ENCODE assay signal across 26 cellular contexts in the genomic region with DNA sequence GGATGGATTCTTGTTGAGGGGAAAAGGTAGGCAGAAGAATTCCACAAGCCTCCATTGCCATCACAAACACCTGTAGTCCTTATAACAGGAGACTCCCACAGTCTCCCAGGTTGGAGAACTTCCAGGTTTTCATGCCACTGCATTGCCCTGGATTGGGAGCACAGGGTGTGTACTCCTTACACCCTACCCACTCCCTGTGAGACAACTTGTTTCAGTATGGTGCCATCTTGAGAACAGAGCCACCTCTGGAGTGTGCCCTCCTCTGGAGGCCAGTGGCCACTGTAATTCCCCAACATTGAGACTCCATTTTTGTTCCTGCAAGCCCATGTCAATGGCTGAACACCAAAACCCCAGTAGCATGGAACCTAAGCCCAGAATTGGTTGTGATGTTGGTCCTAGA.
DNase-seq lines count a peak whose midpoint lies in the region; FAIRE-seq and TF ChIP-seq lines count a peak whose summit lies in the region.
"Had no signal": no experiment of that assay in that cellular context is flagged by ENCODE, and none has a peak within 500 bp of the region (broad histone marks: within the 10 kb centered on the region; RNA-seq: fewer than 3 reads in every experiment).

No MANE protein-coding gene starts in this region.

- H4K20me1 ChIP-seq in mammary epithelial cell (ENCODE audit: insufficient read depth, low read length): no peaks in the 10 kb centered on the region
- H4K20me1 ChIP-seq in H1 (replicated peaks in 1 of 2; ENCODE audit: control insufficient read depth in 1 of 2, insufficient read depth in 2 of 2, low read length in 2 of 2): no peaks in the 10 kb centered on the region
- H4K20me1 ChIP-seq: BLaER1 had no signal

- H3K9ac ChIP-seq in mammary epithelial cell (ENCODE audit: insufficient read depth, low read length): no peak overlapping the region
- no peak overlapping the region for H3K9ac ChIP-seq in H1 (replicated peaks in 1 of 4; ENCODE audit: extremely low read depth in 1 of 4, low read depth in 3 of 4, low read length in 3 of 4)
- no peak overlapping the region for H3K9ac ChIP-seq in trophoblast cell (ENCODE audit: low read length)
- H3K9ac ChIP-seq: BLaER1 had no signal

- H3K18ac ChIP-seq in H1 (ENCODE audit: extremely low read depth, low read length) (no peak overlapping the region), trophoblast cell (ENCODE audit: low read length) (no peak overlapping the region)

- H2AK5ac ChIP-seq in H1 (ENCODE audit: low read depth, low read length) (no peak overlapping the region), trophoblast cell (ENCODE audit: low read length) (no peak overlapping the region)

- H4K5ac ChIP-seq in H1 (ENCODE audit: insufficient read length, low read depth, low read length): no peak overlapping the region

- H3K23me2 ChIP-seq in H1 (ENCODE audit: low read depth, low read length): no peaks in the 10 kb centered on the region

- DNase-seq in mammary epithelial cell (no peak), breast epithelium (ENCODE audit: low spot score in 2 of 2) (no peak), H1 (ENCODE audit: low read depth in 1 of 2, low spot score in 2 of 2) (no peak), trophoblast cell (no peak), GM19240 (ENCODE audit: insufficient read length, low spot score) (no peak), amygdala (lab: John Stamatoyannopoulos, UW) (no peak)
- DNase-seq: 8988T; ACHN; BE2C; C1 segment of cervical spinal cord; CD4-positive, alpha-beta memory T cell; CD4-positive, CD25-positive, alpha-beta regulatory T cell; CD8-positive, alpha-beta memory T cell; COR-L47; DMS 273 treated with DMSO at 0.1 percent for 48 hours; DMS153; DMS53; DMS79; DND-41; EL; GDM1 had no signal

- H3K4me3 ChIP-seq in mammary epithelial cell (replicated peaks in 1 of 3; ENCODE audit: insufficient read depth in 1 of 3, low read depth in 2 of 3, low read length in 3 of 3) (no peak overlapping the region), breast epithelium (no peak overlapping the region), H1 (ENCODE audit: extremely low read depth in 1 of 4, insufficient read depth in 2 of 4, low read depth in 3 of 4, low read length in 4 of 4) (no peak overlapping the region), trophoblast cell (ENCODE audit: low read depth, low read length) (no peak overlapping the region)
- H3K4me3 ChIP-seq: BLaER1, GM12878 had no signal

- H2BK5ac ChIP-seq in H1 (ENCODE audit: low read depth, low read length): no peak overlapping the region
- no peak overlapping the region for H2BK5ac ChIP-seq in trophoblast cell (ENCODE audit: low read depth, low read length, poor library complexity)

- H3K4me2 ChIP-seq in mammary epithelial cell (ENCODE audit: insufficient read depth, low read depth, low read length) (no peak overlapping the region), H1 (ENCODE audit: insufficient read depth in 1 of 2, low read depth in 2 of 2, low read length in 2 of 2) (no peak overlapping the region), trophoblast cell (ENCODE audit: low read length) (no peak overlapping the region)
- H3K4me2 ChIP-seq: BLaER1 had no signal

- H3K56ac ChIP-seq in H1 (replicated peaks; ENCODE audit: insufficient read length, low read depth, low read length): no peak overlapping the region

- H2BK20ac ChIP-seq in H1 (ENCODE audit: low read length): 0 out of 2 replicates have a peak overlapping the region, but pooled peaks have one; percentile 61

- in situ Hi-C loops in mammary epithelial cell (cut with MboI; ENCODE audit: low sequenced_read_pairs in 2 of 2): no loop called here

- H2AFZ ChIP-seq in mammary epithelial cell (ENCODE audit: low read depth, low read length) (peak overlapping the region; percentile 3), H1 (ENCODE audit: low read length) (no peak overlapping the region), trophoblast cell (ENCODE audit: insufficient read depth, low read length, poor library complexity) (no peak overlapping the region)

- H2BK12ac ChIP-seq in H1 (ENCODE audit: low read depth, low read length): no peak overlapping the region
- no peak overlapping the region for H2BK12ac ChIP-seq in trophoblast cell (ENCODE audit: low read length)

- H3K23ac ChIP-seq in H1 (ENCODE audit: insufficient read length) (no peak overlapping the region), trophoblast cell (ENCODE audit: low read length) (peak overlapping the region; percentile 12)

- H3K4me1 ChIP-seq in mammary epithelial cell (ENCODE audit: insufficient read depth, low read length) (peaks cover 14% of the 10 kb centered on the region), breast epithelium (no peaks in the 10 kb centered on the region), H1 (replicated peaks in 1 of 4; ENCODE audit: control insufficient read depth in 3 of 4, insufficient read depth in 4 of 4, low read length in 3 of 4) (no peaks in the 10 kb centered on the region), trophoblast cell (ENCODE audit: control insufficient read depth in 1 of 2, insufficient read depth in 2 of 2, low read length in 2 of 2) (no peaks in the 10 kb centered on the region)
- H3K4me1 ChIP-seq: BE2C, BLaER1 had no signal

- intact Hi-C loops in mammary epithelial cell (cut with micrococcal nuclease): no loop called here
- intact Hi-C loops in breast epithelium (cut with DNase I; ENCODE audit: low total_unique reads): no loop called here

- no peak overlapping the region for H4K8ac ChIP-seq in H1 (ENCODE audit: extremely low read depth, insufficient read depth, low read length)
- H4K8ac ChIP-seq in trophoblast cell (ENCODE audit: low read depth, low read length): no peak overlapping the region

- H3K36me3 ChIP-seq in mammary epithelial cell (ENCODE audit: insufficient read depth, low read length) (no peaks in the 10 kb centered on the region), breast epithelium (no peaks in the 10 kb centered on the region), H1 (ENCODE audit: control insufficient read depth in 2 of 4, insufficient read depth in 4 of 4, low read length in 3 of 4) (no peaks in the 10 kb centered on the region), trophoblast cell (ENCODE audit: control insufficient read depth in 1 of 2, insufficient read depth in 2 of 2, low read length in 2 of 2) (no peaks in the 10 kb centered on the region)
- H3K36me3 ChIP-seq: BE2C, BLaER1 had no signal

- TF ChIP-seq POLR2A in breast epithelium (IDR thresholded peaks at IDR 0.05) (no peak), H1 (IDR thresholded peaks at IDR 0.05; ENCODE audit: control extremely low read depth in 1 of 2, low read depth in 2 of 2, low read length in 2 of 2) (no peak)

- no peaks in the 10 kb centered on the region for H3K79me2 ChIP-seq in mammary epithelial cell (ENCODE audit: insufficient read depth, low read length)
- H3K79me2 ChIP-seq in H1 (ENCODE audit: control insufficient read depth in 1 of 2, insufficient read depth in 2 of 2, low read length in 2 of 2): no peaks in the 10 kb centered on the region
- no peaks in the 10 kb centered on the region for H3K79me2 ChIP-seq in trophoblast cell (ENCODE audit: control insufficient read depth, insufficient read depth, low read length, poor library complexity)

- H4K12ac ChIP-seq in trophoblast cell (ENCODE audit: low read depth, low read length): no peak overlapping the region

- H3K27ac ChIP-seq in mammary epithelial cell (ENCODE audit: insufficient read depth, low read depth, low read length): no peak overlapping the region
- H3K27ac ChIP-seq in breast epithelium: no peak overlapping the region
- H3K27ac ChIP-seq in H1 (ENCODE audit: low read depth, low read length): no peak overlapping the region
- no peak overlapping the region for H3K27ac ChIP-seq in trophoblast cell (ENCODE audit: low read depth, low read length)
- H3K27ac ChIP-seq: BLaER1 had no signal

- H3K14ac ChIP-seq in H1 (ENCODE audit: insufficient read length) (no peak overlapping the region), trophoblast cell (ENCODE audit: low read length) (no peak overlapping the region)

- TF ChIP-seq CTCF in mammary epithelial cell (conservative IDR thresholded peaks at IDR 0.05 in 1 of 2, IDR thresholded peaks at IDR 0.05 in 1 of 2; ENCODE audit: extremely low read depth in 1 of 2, insufficient read depth in 1 of 2, low read depth in 1 of 2, low read length in 2 of 2): no peak
- no peak for TF ChIP-seq CTCF in breast epithelium (IDR thresholded peaks at IDR 0.05)
- TF ChIP-seq CTCF in H1 (IDR thresholded peaks at IDR 0.05; ENCODE audit: control extremely low read depth in 1 of 3, insufficient read depth in 1 of 3, low read depth in 1 of 3, low read length in 3 of 3): no peak

- no peak for TF ChIP-seq EP300 in H1 (IDR thresholded peaks at IDR 0.05; ENCODE audit: borderline replicate concordance in 1 of 2, low read depth in 2 of 2, low read length in 2 of 2)

- H3K79me1 ChIP-seq in H1 (ENCODE audit: low read depth, low read length): no peaks in the 10 kb centered on the region
- H3K79me1 ChIP-seq in trophoblast cell (ENCODE audit: low read length): no peaks in the 10 kb centered on the region

- POLR2A ChIA-PET in H1 (lab: Charles Lee; ENCODE audit: partially characterized antibody): no interaction called here

- H2BK15ac ChIP-seq in H1 (ENCODE audit: low read length): no peak overlapping the region

- CTCF ChIA-PET in mammary epithelial cell (lab: Charles Lee; ENCODE audit: low non-redundant PET): no interaction called here
- CTCF ChIA-PET in H1 (lab: Charles Lee; ENCODE audit: partially characterized antibody): interaction anchor here (1.2 kb wide), 1 partner anchor 28 kb away, joined by 3 read pairs; no protein-coding TSS in a partner anchor

- BruUV-seq in mammary epithelial cell (replicated peaks; lab: Mats Ljungman, UMichigan): no TSS peak

- H3K27me3 ChIP-seq in mammary epithelial cell (ENCODE audit: insufficient read depth, low read length) (no peaks in the 10 kb centered on the region), breast epithelium (no peaks in the 10 kb centered on the region), H1 (replicated peaks in 1 of 4; ENCODE audit: control insufficient read depth in 3 of 4, extremely low read depth in 1 of 4, insufficient read depth in 3 of 4, low read length in 3 of 4) (no peaks in the 10 kb centered on the region), trophoblast cell (ENCODE audit: insufficient read depth, low read length) (no peaks in the 10 kb centered on the region)
- H3K27me3 ChIP-seq: BE2C, BLaER1 had no signal

- FAIRE-seq in H1 (lab: Jason Lieb, UNC): no peak
- FAIRE-seq: A204.1, GM12878, GM12892, GM18507 had no signal

- dilution Hi-C loops in mammary epithelial cell (cut with HindIII; ENCODE audit: low sequenced_read_pairs): no loop called here

- H3K9me3 ChIP-seq in mammary epithelial cell (replicated peaks; ENCODE audit: insufficient read depth, low read length) (no peaks in the 10 kb centered on the region), breast epithelium (no peaks in the 10 kb centered on the region), H1 (ENCODE audit: insufficient read depth in 2 of 2, low read depth in 1 of 2, low read length in 1 of 2) (no peaks in the 10 kb centered on the region; a peak in 1 of 4 replicates), trophoblast cell (ENCODE audit: insufficient read depth, low read depth, low read length) (peaks cover 6% of the 10 kb centered on the region)
- H3K9me3 ChIP-seq: BE2C, BLaER1 had no signal

- no peak overlapping the region for H4K91ac ChIP-seq in H1 (replicated peaks; ENCODE audit: insufficient read length, low read length)
- no peak overlapping the region for H4K91ac ChIP-seq in trophoblast cell (ENCODE audit: low read depth, low read length)

- H3K4ac ChIP-seq in H1 (replicated peaks; ENCODE audit: insufficient read length, low read depth, low read length) (no peak overlapping the region), trophoblast cell (ENCODE audit: low read depth, low read length) (no peak overlapping the region)

- TF ChIP-seq RAD21 in H1 (IDR thresholded peaks at IDR 0.05 in 1 of 2, conservative IDR thresholded peaks at IDR 0.05 in 1 of 2; ENCODE audit: low read depth in 2 of 2, low read length in 2 of 2): no peak

- H2BK120ac ChIP-seq in H1 (replicated peaks; ENCODE audit: low read depth, low read length) (no peak overlapping the region), trophoblast cell (ENCODE audit: insufficient read depth, low read length, poor library complexity) (no peak overlapping the region)
